ENCODE assay signal across 8 cellular contexts in genomic region chr10:95906675-95907453, GRCh38. TPM values are rescaled to one million over a fixed set of nuclear protein-coding genes. Genes with fewer than 3 reads are reported as not detected.
A peak's percentile ranks its signal among the peaks of the same experiment; 100 is the strongest.
DNase-seq lines count a peak whose midpoint lies in the region; ATAC-seq, FAIRE-seq and TF ChIP-seq lines count a peak whose summit lies in the region.

No MANE protein-coding gene starts in this region.

- FAIRE-seq in GM19239 (lab: Jason Lieb, UNC) (peak; percentile 97), RCC 7860 (lab: Jason Lieb, UNC) (no peak), urothelium cell line (lab: Jason Lieb, UNC) (no peak)

- no peak overlapping the region for H3K4ac ChIP-seq in trophoblast cell (ENCODE audit: low read depth, low read length)

- no peaks in the 10 kb centered on the region for H3K9me3 Mint-ChIP-seq in activated naive CD8-positive, alpha-beta T cell treated with anti-CD3 and anti-CD28 coated beads, Interleukin-2, amount 10 ng/mL, durations not matched to agents 7 days and 5 days

- H3K36me3 ChIP-seq in heart right ventricle (peaks cover 0 to 26% (median 0%) of the 10 kb centered on the region in 9 donors), trophoblast cell (ENCODE audit: control insufficient read depth in 1 of 2, insufficient read depth in 2 of 2, low read length in 2 of 2) (no peaks in the 10 kb centered on the region)

- H3K23ac ChIP-seq in trophoblast cell (ENCODE audit: low read length) = no peak overlapping the region

- no peak overlapping the region for H2AK5ac ChIP-seq in trophoblast cell (ENCODE audit: low read length)

- peak overlapping the region; percentile 35 for H2BK120ac ChIP-seq in trophoblast cell (ENCODE audit: insufficient read depth, low read length, poor library complexity)

- H3K18ac ChIP-seq in trophoblast cell (ENCODE audit: low read length) = peak overlapping the region; percentile 55

- peaks cover 5% of the 10 kb centered on the region for H3K79me1 ChIP-seq in trophoblast cell (ENCODE audit: low read length)

- peaks cover 10% of the 10 kb centered on the region for H3K4me1 Mint-ChIP-seq in activated naive CD8-positive, alpha-beta T cell treated with anti-CD3 and anti-CD28 coated beads, Interleukin-2, amount 10 ng/mL, durations not matched to agents 7 days and 5 days

- peak overlapping the region; percentile 49 to 89 (median 70) for H3K4me3 ChIP-seq in heart right ventricle
- peak overlapping the region; percentile 86 for H3K4me3 ChIP-seq in trophoblast cell (ENCODE audit: low read depth, low read length)

- H4K8ac ChIP-seq in trophoblast cell (ENCODE audit: low read depth, low read length) = peak overlapping the region; percentile 59

- H3K36me3 Mint-ChIP-seq in activated naive CD8-positive, alpha-beta T cell treated with anti-CD3 and anti-CD28 coated beads, Interleukin-2, amount 10 ng/mL, durations not matched to agents 7 days and 5 days = peaks cover 4% of the 10 kb centered on the region

- peak overlapping the region; percentile 79 for H3K4me2 ChIP-seq in trophoblast cell (ENCODE audit: low read length)

- peak overlapping the region; percentile 38 for H2AFZ ChIP-seq in trophoblast cell (ENCODE audit: insufficient read depth, low read length, poor library complexity)

- intact Hi-C loops in heart right ventricle (cut with DNase I) = no loop called here

- no peak overlapping the region for H4K91ac ChIP-seq in trophoblast cell (ENCODE audit: low read depth, low read length)

- ATAC-seq in HG03460 (IDR thresholded peaks at IDR 0.05; ENCODE audit: unreplicated experiment) (peak; percentile 34), heart right ventricle (peak; percentile 32 to 73 (median 53))
- peak; percentile 53 for ATAC-seq in activated naive CD8-positive, alpha-beta T cell treated with anti-CD3 and anti-CD28 coated beads, Interleukin-2, amount 10 ng/mL, durations not matched to agents 7 days and 5 days (ENCODE audit: low read depth)

- peak overlapping the region; percentile 76 for H3K9ac ChIP-seq in trophoblast cell (ENCODE audit: low read length)

- H3K27ac ChIP-seq in heart right ventricle = peak overlapping the region in 9 of 10 donors; percentile 54 to 87 (median 77)
- H3K27ac ChIP-seq in trophoblast cell (ENCODE audit: low read depth, low read length) = peak overlapping the region; percentile 73

- no peak overlapping the region for H3K14ac ChIP-seq in trophoblast cell (ENCODE audit: low read length)

- H3K27me3 ChIP-seq in heart right ventricle (no peaks in the 10 kb centered on the region), trophoblast cell (ENCODE audit: insufficient read depth, low read length) (no peaks in the 10 kb centered on the region)

- 14 to 20% methylated on average over 22 of the region's 22 CpGs for WGBS in heart right ventricle, 2 donors
- no CpG with 5 or more reads among the region's 22 CpGs for WGBS in trophoblast cell (ENCODE audit: extremely low coverage, insufficient coverage, insufficient read length)

- POLR2A ChIA-PET in activated naive CD8-positive, alpha-beta T cell treated with anti-CD3 and anti-CD28 coated beads, Interleukin-2, amount 10 ng/mL, durations not matched to agents 7 days and 5 days (lab: Charles Lee) = interaction anchor here (0.5 kb wide), 1 partner anchor 153 kb away, joined by 3 read pairs; no protein-coding TSS in a partner anchor

- no peak overlapping the region for H4K12ac ChIP-seq in trophoblast cell (ENCODE audit: low read depth, low read length)

- H3K4me3 Mint-ChIP-seq in activated naive CD8-positive, alpha-beta T cell treated with anti-CD3 and anti-CD28 coated beads, Interleukin-2, amount 10 ng/mL, durations not matched to agents 7 days and 5 days = peak overlapping the region; percentile 88

- no peak overlapping the region for H2BK12ac ChIP-seq in trophoblast cell (ENCODE audit: low read length)

- peak in 1 of 9 donors; percentile 13 for TF ChIP-seq CTCF in heart right ventricle (IDR thresholded peaks at IDR 0.05)

- DNase-seq in CD1c-positive myeloid dendritic cell (ENCODE audit: extremely low spot score) = peak; percentile 26
- peak; percentile 21 for DNase-seq in GM19239 (ENCODE audit: insufficient read length, low spot score)
- peak; percentile 14 for DNase-seq in RCC 7860 (ENCODE audit: low spot score)
- peak; percentile 37 for DNase-seq in activated naive CD8-positive, alpha-beta T cell treated with anti-CD3 and anti-CD28 coated beads, Interleukin-2, amount 10 ng/mL, durations not matched to agents 7 days and 5 days
- peak in 1 of 2 donors; percentile 31 for DNase-seq in heart right ventricle
- peak; percentile 41 to 68 for DNase-seq in trophoblast cell
- DNase-seq in urothelium cell line (ENCODE audit: low spot score) = peak; percentile 40

- peak overlapping the region; percentile 71 for H3K27ac Mint-ChIP-seq in activated naive CD8-positive, alpha-beta T cell treated with anti-CD3 and anti-CD28 coated beads, Interleukin-2, amount 10 ng/mL, durations not matched to agents 7 days and 5 days

- peak overlapping the region; percentile 14 for H2BK5ac ChIP-seq in trophoblast cell (ENCODE audit: low read depth, low read length, poor library complexity)

- H3K4me1 ChIP-seq in heart right ventricle (peaks cover 0 to 11% (median 5%) of the 10 kb centered on the region in 9 donors), trophoblast cell (ENCODE audit: control insufficient read depth in 1 of 2, insufficient read depth in 2 of 2, low read length in 2 of 2) (no peaks in the 10 kb centered on the region)

- H3K27me3 Mint-ChIP-seq in activated naive CD8-positive, alpha-beta T cell treated with anti-CD3 and anti-CD28 coated beads, Interleukin-2, amount 10 ng/mL, durations not matched to agents 7 days and 5 days = peaks cover 8% of the 10 kb centered on the region

- H3K79me2 ChIP-seq in trophoblast cell (ENCODE audit: control insufficient read depth, insufficient read depth, low read length, poor library complexity) = peaks cover 3% of the 10 kb centered on the region

- H3K9me3 ChIP-seq in heart right ventricle (no peaks in the 10 kb centered on the region), trophoblast cell (ENCODE audit: insufficient read depth, low read depth, low read length) (no peaks in the 10 kb centered on the region)

RNA-seq across cellular contexts. Expression of gene CC2D2B, which starts 0.9 kb away (rescaled TPM):
- under 1 TPM in 1 of 2 experiments, not detected in 1; 0.48 TPM for total RNA-seq in activated naive CD8-positive, alpha-beta T cell treated with anti-CD3 and anti-CD28 coated beads, Interleukin-2, amount 10 ng/mL, durations not matched to agents 7 days and 5 days
- 1 to 10 TPM in 3 of 10 donors, under 1 TPM in 7; 0.51 to 1.8 (median 0.79) TPM for total RNA-seq in heart right ventricle
- polyA plus RNA-seq in heart right ventricle = 1 to 10 TPM in 1 of 2 donors, under 1 TPM in 1; 0.14 to 1.7 TPM
- 0.21 and 0.31 TPM in 2 replicates for polyA plus RNA-seq in trophoblast cell (2013)
